Comparison of ENCODE assay signal across 11 cellular contexts in genomic region chr1:40824591-40825429, GRCh38. TPM values are rescaled to one million over a fixed set of nuclear protein-coding genes. Genes with fewer than 3 reads are reported as not detected.
DNase-seq lines count a peak whose midpoint lies in the region; ATAC-seq, FAIRE-seq and TF ChIP-seq lines count a peak whose summit lies in the region.
"Had no signal": no experiment of that assay in that cellular context is flagged by ENCODE, and none has a peak within 500 bp of the region (broad histone marks: within the 10 kb centered on the region; RNA-seq: fewer than 3 reads in every experiment).

No MANE protein-coding gene starts in this region.

- H3K36me3 ChIP-seq in bronchial epithelial cell (ENCODE audit: control insufficient read depth, insufficient read depth, low read length): no peaks in the 10 kb centered on the region
- no peaks in the 10 kb centered on the region for H3K36me3 ChIP-seq in mesenchymal stem cell (ENCODE audit: control insufficient read depth in 1 of 2, insufficient read depth in 2 of 2, low read depth in 1 of 2, low read length in 2 of 2)

- H3K9me3 ChIP-seq in AG04450 (ENCODE audit: control insufficient read depth, insufficient read depth, low read length): no peaks in the 10 kb centered on the region
- no peaks in the 10 kb centered on the region for H3K9me3 ChIP-seq in mesenchymal stem cell (ENCODE audit: control insufficient read depth, low read length)

- H3K27me3 Mint-ChIP-seq in HFFc6 (ENCODE audit: insufficient read depth): peaks cover 20% of the 10 kb centered on the region
- H3K27me3 Mint-ChIP-seq in natural killer cell (ENCODE audit: low read depth in 2 of 2): no peaks in the 10 kb centered on the region

- no peak for FAIRE-seq in bronchial epithelial cell (lab: Jason Lieb, UNC)
- no peak for FAIRE-seq in H54 (lab: Jason Lieb, UNC)
- FAIRE-seq: islet of Langerhans had no signal

- H3K4me1 ChIP-seq in mesenchymal stem cell (ENCODE audit: control insufficient read depth, insufficient read depth, low read depth, low read length): peaks cover 33% of the 10 kb centered on the region

- peak overlapping the region; percentile 16 to 79 for H3K18ac ChIP-seq in mesenchymal stem cell (ENCODE audit: low read depth in 1 of 2, low read length in 2 of 2)

- H3K27ac ChIP-seq in AG04450 (ENCODE audit: low read depth, low read length) (peak overlapping the region; percentile 47), mesenchymal stem cell (ENCODE audit: low read length, poor library complexity, severe bottlenecking) (peak overlapping the region; percentile 43)

- no peak for TF ChIP-seq CTCF in AG04450 (IDR thresholded peaks at IDR 0.05; ENCODE audit: low read depth, low read length)
- TF ChIP-seq CTCF in HFFc6 (IDR thresholded peaks at IDR 0.05): no peak
- no peak for TF ChIP-seq CTCF in bronchial epithelial cell (IDR thresholded peaks at IDR 0.05; ENCODE audit: insufficient read depth, low read length, severe bottlenecking)
- no peak for TF ChIP-seq CTCF in natural killer cell (IDR thresholded peaks at IDR 0.05)

- H2BK120ac ChIP-seq in mesenchymal stem cell (ENCODE audit: low read depth, low read length): no peak overlapping the region

- H3K27me3 ChIP-seq in AG04450 (ENCODE audit: control insufficient read depth, insufficient read depth, low read length): peaks cover 20% of the 10 kb centered on the region
- H3K27me3 ChIP-seq in bronchial epithelial cell (ENCODE audit: control insufficient read depth, insufficient read depth, low read length): no peaks in the 10 kb centered on the region
- peaks cover 0 to 64% of the 10 kb centered on the region in 2 experiments for H3K27me3 ChIP-seq in mesenchymal stem cell (ENCODE audit: control insufficient read depth in 1 of 2, insufficient read depth in 1 of 2, low read length in 2 of 2)

- no peak overlapping the region for H2AFZ ChIP-seq in mesenchymal stem cell (ENCODE audit: low read depth, low read length)

- H3K27ac Mint-ChIP-seq in HFFc6 (peak overlapping the region; percentile 36; the same call in 1 of the 2 replicates), natural killer cell (peak overlapping the region in 1 of 2 donors; percentile 31)

- peak overlapping the region in 1 of 2 experiments; percentile 31 for H3K4ac ChIP-seq in mesenchymal stem cell (ENCODE audit: low read depth in 1 of 2, low read length in 2 of 2)

- H3K23ac ChIP-seq in mesenchymal stem cell (ENCODE audit: low read length in 2 of 2): no peak overlapping the region

- POLR2A ChIA-PET in AG04450 (lab: Yijun Ruan, JAX): interaction anchor here (0.6 to 1.5 kb wide), 3 partner anchors 57 to 133 kb away, joined by 3 to 5 read pairs (median 3); partner anchors contain the start of gene NFYC

- no peaks in the 10 kb centered on the region for H3K79me1 ChIP-seq in mesenchymal stem cell (replicated peaks; ENCODE audit: low read length, poor library complexity, severe bottlenecking)

- H3K9me3 Mint-ChIP-seq in HFFc6 (no peaks in the 10 kb centered on the region), natural killer cell (no peaks in the 10 kb centered on the region)

- no peak overlapping the region for H3K9ac ChIP-seq in mesenchymal stem cell (ENCODE audit: low read length)

- H2BK15ac ChIP-seq in mesenchymal stem cell (ENCODE audit: low read depth, poor library complexity, severe bottlenecking): no peak overlapping the region

- H3K4me2 ChIP-seq in mesenchymal stem cell (ENCODE audit: low read length, poor library complexity, severe bottlenecking): no peak overlapping the region

- CTCF ChIA-PET in AG04450 (lab: Charles Lee): interaction anchor here (0.9 to 1.7 kb wide), 3 partner anchors 25 to 128 kb away, joined by 3 to 5 read pairs (median 3); no protein-coding TSS in a partner anchor

- H3K4me3 ChIP-seq in AG04450 (ENCODE audit: low read depth, low read length) (no peak overlapping the region), bronchial epithelial cell (ENCODE audit: low read depth, low read length) (no peak overlapping the region), mesenchymal stem cell (ENCODE audit: insufficient read depth in 1 of 2, low read depth in 1 of 2, low read length in 2 of 2) (no peak overlapping the region)

- ATAC-seq in natural killer cell: no peak

- peaks cover 19% of the 10 kb centered on the region for H3K4me1 Mint-ChIP-seq in HFFc6 (ENCODE audit: low read depth)
- H3K4me1 Mint-ChIP-seq in natural killer cell: peaks cover 5 to 16% of the 10 kb centered on the region in 2 donors

- H4K8ac ChIP-seq in mesenchymal stem cell (ENCODE audit: low read length): peak overlapping the region; percentile 45

- no peak overlapping the region for H2BK5ac ChIP-seq in mesenchymal stem cell (ENCODE audit: low read depth, low read length, poor library complexity, severe bottlenecking)

- peak; percentile 38 for DNase-seq in AG04450 (ENCODE audit: low read depth, low spot score)
- DNase-seq in HFFc6: peak; percentile 39
- DNase-seq in bronchial epithelial cell (ENCODE audit: low read depth): peak; percentile 38
- peak; percentile 70 for DNase-seq in mesenchymal stem cell
- DNase-seq in H54 (ENCODE audit: insufficient read length, low spot score): no peak
- no peak for DNase-seq in activated T-cell treated with anti-CD3 and anti-CD28 coated beads, Interleukin-2, amount 50 U/mL, for 1 hour
- no peak for DNase-seq in natural killer cell
- no peak for DNase-seq in T1000 (lab: John Stamatoyannopoulos, UW)
- DNase-seq: cortex of kidney had no signal

- H3K14ac ChIP-seq in mesenchymal stem cell (ENCODE audit: low read length in 2 of 2): no peak overlapping the region

- intact Hi-C loops in natural killer cell (cut with micrococcal nuclease): no loop called here

- WGBS in mesenchymal stem cell: 58% methylated on average over 18 of the region's 18 CpGs

- no peak overlapping the region for H3K4me3 Mint-ChIP-seq in HFFc6
- no peak overlapping the region for H3K4me3 Mint-ChIP-seq in natural killer cell

- TF ChIP-seq POLR2A in H54 (IDR thresholded peaks at IDR 0.05; ENCODE audit: low read depth, low read length): no peak

- H4K91ac ChIP-seq in mesenchymal stem cell (ENCODE audit: low read length): no peak overlapping the region

- H2BK12ac ChIP-seq in mesenchymal stem cell (ENCODE audit: low read length in 2 of 2): no peak overlapping the region

- no peaks in the 10 kb centered on the region for H3K36me3 Mint-ChIP-seq in HFFc6 (ENCODE audit: low read depth)
- H3K36me3 Mint-ChIP-seq in natural killer cell: no peaks in the 10 kb centered on the region

- no peak overlapping the region for H2AK5ac ChIP-seq in mesenchymal stem cell (ENCODE audit: low read length, severe bottlenecking)

RNA-seq across cellular contexts. Expression of gene CITED4, which starts 37.4 kb away (rescaled TPM):
- 0.53 and 0.98 TPM in 2 replicates for polyA plus RNA-seq in AG04450 (2011; rRNA removed)
- 0.35 and 0.74 TPM in 2 replicates for polyA minus RNA-seq in AG04450 (2011; rRNA and poly(A)+ RNA removed)
- 1 to 10 TPM; 1.7 to 5.3 (median 3.8) TPM for total RNA-seq in HFFc6 (2021; fragmentation: NEBNext Ultra II Directional; extraction: Animal tissue kit (Norgen Biotek cat#: 25700))
- total RNA-seq in bronchial epithelial cell: 4.7 and 5.0 TPM in 2 replicates
- polyA plus RNA-seq in mesenchymal stem cell (2013, experiment 1 of 2): 8.6 TPM
- 9.3 TPM for polyA plus RNA-seq in mesenchymal stem cell (2013, experiment 2 of 2)
- total RNA-seq in natural killer cell: 1 to 10 TPM; 3.5 to 7.7 (median 4.9) TPM

RNA-seq across cellular contexts. Expression of gene KCNQ4, which starts 41.2 kb away (rescaled TPM):
- 0.04 TPM in 1 of 2 replicates, not detected in the other for polyA plus RNA-seq in AG04450 (2011; rRNA removed)
- not detected in 2 replicates for polyA minus RNA-seq in AG04450 (2011; rRNA and poly(A)+ RNA removed)
- under 1 TPM in 1 of 6 experiments, not detected in 5; 0.05 TPM for total RNA-seq in HFFc6 (2021; fragmentation: NEBNext Ultra II Directional; extraction: Animal tissue kit (Norgen Biotek cat#: 25700))
- total RNA-seq in bronchial epithelial cell: under 0.01 TPM in 2 replicates
- 0.10 TPM for polyA plus RNA-seq in mesenchymal stem cell (2013, experiment 1 of 2)
- 0.14 TPM for polyA plus RNA-seq in mesenchymal stem cell (2013, experiment 2 of 2)
- total RNA-seq in natural killer cell: under 1 TPM; 0.14 to 0.45 (median 0.35) TPM
- total RNA-seq: pulmonary artery endothelial cell had no signal

Comparison
In these comparisons a context has a peak if more than half of its experiments do, and no peak if none do; other contexts are left out.
1. DNase-seq: peak in AG04450 (single experiment), HFFc6 (single experiment), bronchial epithelial cell (single experiment) and mesenchymal stem cell (single experiment); none in H54 (single experiment), activated T-cell treated with anti-CD3 and anti-CD28 coated beads, Interleukin-2, amount 50 U/mL, for 1 hour (single experiment), natural killer cell (single experiment) and T1000 (single experiment).